Comparison of ENCODE assay signal across 8 cellular contexts in genomic region chr14:89915114-89915878, GRCh38. TPM values are rescaled to one million over a fixed set of nuclear protein-coding genes. Genes with fewer than 3 reads are reported as not detected.
DNase-seq lines count a peak whose midpoint lies in the region; ATAC-seq and TF ChIP-seq lines count a peak whose summit lies in the region.

No MANE protein-coding gene starts in this region.

- H3K27ac ChIP-seq in left lung: no peak overlapping the region

- intact Hi-C loops in left lung (cut with DNase I): no loop called here

- peaks cover 9% of the 10 kb centered on the region for H3K27me3 Mint-ChIP-seq in central memory CD8-positive, alpha-beta T cell

- peaks cover 3% of the 10 kb centered on the region in 2 donors for H3K4me1 ChIP-seq in left lung

- no peaks in the 10 kb centered on the region for H3K27me3 ChIP-seq in left lung

- no peaks in the 10 kb centered on the region for H3K4me1 Mint-ChIP-seq in central memory CD8-positive, alpha-beta T cell

- TF ChIP-seq CTCF in AG10803 (conservative IDR thresholded peaks at IDR 0.05; ENCODE audit: low read length) (peak; percentile 98), GM20000 (IDR thresholded peaks at IDR 0.05; ENCODE audit: extremely low read depth, missing control alignments) (peak; percentile 81), left lung (IDR thresholded peaks at IDR 0.05) (peak; percentile 86 to 91)

- no peak overlapping the region for H3K4me3 ChIP-seq in AG10803 (ENCODE audit: low read length)
- no peak overlapping the region for H3K4me3 ChIP-seq in left lung

- ATAC-seq in central memory CD8-positive, alpha-beta T cell (replicated peaks; ENCODE audit: extremely low read depth, poor library complexity, severe bottlenecking): peak; percentile 36
- peak; percentile 79 for ATAC-seq in left lung

- H3K9me3 ChIP-seq in left lung: no peaks in the 10 kb centered on the region

- no peaks in the 10 kb centered on the region for H3K36me3 ChIP-seq in left lung

- H3K9me3 Mint-ChIP-seq in central memory CD8-positive, alpha-beta T cell: no peaks in the 10 kb centered on the region

- H3K4me3 Mint-ChIP-seq in central memory CD8-positive, alpha-beta T cell: no peak overlapping the region

- H3K36me3 Mint-ChIP-seq in central memory CD8-positive, alpha-beta T cell (ENCODE audit: insufficient read depth): no peaks in the 10 kb centered on the region

- no peak overlapping the region for H3K27ac Mint-ChIP-seq in central memory CD8-positive, alpha-beta T cell (ENCODE audit: low read depth)

- DNase-seq in AG10803 (ENCODE audit: low read depth) (peak; percentile 71), GM20000 (ENCODE audit: low spot score) (peak; percentile 55), NCI-H2227 treated with DMSO at 0.1 percent for 48 hours (lab: John Stamatoyannopoulos, UW) (peak; percentile 53), left lung (no peak), NCI-H1048 (lab: John Stamatoyannopoulos, UW) (no peak)
- peak; percentile 40 for DNase-seq in activated CD4-positive, CD25-positive, alpha-beta regulatory T cell treated with anti-CD3 and anti-CD28 coated beads, Interleukin-2, amount 50 U/mL, for 16 hours (ENCODE audit: low read depth, low spot score)
- peak; percentile 47 to 48 for DNase-seq in central memory CD8-positive, alpha-beta T cell (ENCODE audit: low spot score in 2 of 2)
- peak; percentile 33 to 55 (median 45) for DNase-seq in stimulated activated CD4-positive, alpha-beta T cell treated with anti-CD3 and anti-CD28 coated beads, TNF-alpha, amount 100 ng/mL, for 24 hours (ENCODE audit: low read depth in 3 of 3)

RNA-seq across cellular contexts. Expression of gene EFCAB11, which starts 39.2 kb away (rescaled TPM):
- 1 to 10 TPM; 5.3 to 5.4 TPM for total RNA-seq in left lung

RNA-seq across cellular contexts. Expression of gene TDP1, which starts 40.4 kb away (rescaled TPM):
- 1 to 10 TPM; 8.8 to 9.1 TPM for total RNA-seq in left lung

Comparison
In these comparisons a context has a peak if more than half of its experiments do, and no peak if none do; other contexts are left out.
1. DNase-seq: peak in AG10803 (single experiment), GM20000 (single experiment), NCI-H2227 treated with DMSO at 0.1 percent for 48 hours (single experiment), activated CD4-positive, CD25-positive, alpha-beta regulatory T cell treated with anti-CD3 and anti-CD28 coated beads, Interleukin-2, amount 50 U/mL, for 16 hours (single experiment), central memory CD8-positive, alpha-beta T cell (2 of 2) and stimulated activated CD4-positive, alpha-beta T cell treated with anti-CD3 and anti-CD28 coated beads, TNF-alpha, amount 100 ng/mL, for 24 hours (3 of 3); none in left lung (0 of 2) and NCI-H1048 (single experiment).
2. Peak in every context shown above with its lines, with median percentiles within 50 percentile points of each other: CTCF ChIP-seq.